10 cellular contexts compared by ENCODE assay signal in the genomic region with DNA sequence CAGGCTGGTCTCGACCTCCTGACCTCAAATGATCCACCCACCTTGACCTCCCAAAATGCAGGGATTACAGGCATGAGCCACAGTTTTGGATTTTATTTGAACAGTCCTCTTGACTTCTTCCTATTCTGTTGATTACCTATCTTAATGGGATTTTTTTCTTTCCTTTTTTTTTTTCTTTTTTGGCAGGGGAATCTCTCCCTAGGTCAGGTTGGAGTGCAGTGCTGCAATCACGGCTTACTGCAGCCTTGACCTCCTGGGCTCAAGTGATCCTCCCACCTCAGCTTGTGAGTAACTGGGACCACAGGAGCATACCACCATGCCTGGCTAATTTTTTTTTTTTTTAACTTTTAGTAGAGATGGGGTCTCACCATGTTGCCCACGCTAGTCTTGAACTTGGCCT. TPM values are rescaled to one million over a fixed set of nuclear protein-coding genes. Genes with fewer than 3 reads are reported as not detected.
DNase-seq lines count a peak whose midpoint lies in the region; TF ChIP-seq lines count a peak whose summit lies in the region.
"Had no signal": no experiment of that assay in that cellular context is flagged by ENCODE, and none has a peak within 500 bp of the region (broad histone marks: within the 10 kb centered on the region; RNA-seq: fewer than 3 reads in every experiment).

No MANE protein-coding gene starts in this region.

- POLR2A ChIA-PET in CD4-positive, alpha-beta memory T cell (lab: Charles Lee; ENCODE audit: partially characterized antibody): interaction anchor here (0.7 to 6.1 kb wide), 3 partner anchors 22 to 1410 kb away, joined by 3 to 128 read pairs (median 4); a partner anchor contains a TSS

- H3K27me3 ChIP-seq in HUES64 (ENCODE audit: insufficient read depth, low read length) (peaks cover 3% of the 10 kb centered on the region; the same call in 1 of the 2 replicates), ascending aorta (no peaks in the 10 kb centered on the region), prostate gland (replicated peaks; ENCODE audit: insufficient read depth) (no peaks in the 10 kb centered on the region), spleen (replicated peaks in 1 of 7) (no peaks in the 10 kb centered on the region)
- no peaks in the 10 kb centered on the region for H3K27me3 ChIP-seq in CD4-positive, alpha-beta memory T cell (ENCODE audit: insufficient read depth, low read length)

- H3K9me3 ChIP-seq in HUES64 (ENCODE audit: insufficient read depth, low read depth, low read length): no peaks in the 10 kb centered on the region
- H3K9me3 ChIP-seq in ascending aorta: no peaks in the 10 kb centered on the region
- no peaks in the 10 kb centered on the region for H3K9me3 ChIP-seq in prostate gland
- H3K9me3 ChIP-seq in CD4-positive, alpha-beta memory T cell (ENCODE audit: control insufficient read depth in 1 of 2, low read length in 2 of 2): no peaks in the 10 kb centered on the region
- H3K9me3 ChIP-seq in spleen: no peaks in the 10 kb centered on the region

- H3K36me3 ChIP-seq in HUES64 (ENCODE audit: insufficient read depth, low read length) (peaks cover 52% of the 10 kb centered on the region), ascending aorta (peaks cover 3 to 9% of the 10 kb centered on the region in 2 donors), prostate gland (no peaks in the 10 kb centered on the region), spleen (peaks cover 0 to 27% (median 0%) of the 10 kb centered on the region in 6 donors)
- no peaks in the 10 kb centered on the region for H3K36me3 ChIP-seq in CD4-positive, alpha-beta memory T cell (ENCODE audit: insufficient read depth, low read length)

- peaks cover 4% of the 10 kb centered on the region for H3K9me3 Mint-ChIP-seq in Calu3 (ENCODE audit: low read depth, unreplicated experiment)
- no peaks in the 10 kb centered on the region for H3K9me3 Mint-ChIP-seq in CD4-positive, alpha-beta memory T cell
- H3K9me3 Mint-ChIP-seq: memory B cell had no signal

- intact Hi-C loops in Calu3 (cut with micrococcal nuclease; ENCODE audit: unreplicated experiment): no loop called here
- intact Hi-C loops in ascending aorta (cut with DNase I): no loop called here
- intact Hi-C loops in prostate gland (cut with DNase I): no loop called here
- intact Hi-C loops in CD4-positive, alpha-beta memory T cell (cut with micrococcal nuclease): no loop called here
- intact Hi-C loops in spleen (cut with DNase I; ENCODE audit: low total_unique reads): no loop called here

- no peak overlapping the region for H3K9ac ChIP-seq in HUES64 (ENCODE audit: low read depth, low read length)

- H3K27ac ChIP-seq in HUES64 (ENCODE audit: low read depth, low read length) (no peak overlapping the region), ascending aorta (peak overlapping the region; percentile 97 to 98), prostate gland (peak overlapping the region; percentile 34 to 43), spleen (peak overlapping the region in 1 of 8 donors; percentile 29)
- H3K27ac ChIP-seq in CD4-positive, alpha-beta memory T cell (ENCODE audit: low read depth, low read length): no peak overlapping the region

- peak overlapping the region; percentile 98 for H3K27ac Mint-ChIP-seq in Calu3 (ENCODE audit: unreplicated experiment)
- peak overlapping the region in 1 of 7 donors; percentile 89 for H3K27ac Mint-ChIP-seq in CD4-positive, alpha-beta memory T cell
- H3K27ac Mint-ChIP-seq: memory B cell had no signal

- 88% methylated on average over 3 of the region's 3 CpGs for WGBS in HUES64
- WGBS in prostate gland: 76% methylated on average over 3 of the region's 3 CpGs
- 68 to 92% (median 79%) methylated on average over 3 of the region's 3 CpGs for WGBS in spleen, 5 donors

- peak overlapping the region; percentile 95 for H3K4me3 Mint-ChIP-seq in Calu3 (ENCODE audit: low read depth, unreplicated experiment)
- peak overlapping the region in 2 of 8 donors; percentile 31 to 39 for H3K4me3 Mint-ChIP-seq in CD4-positive, alpha-beta memory T cell
- H3K4me3 Mint-ChIP-seq: memory B cell had no signal

- TF ChIP-seq POLR2A in prostate gland (IDR thresholded peaks at IDR 0.05) (no peak), spleen (IDR thresholded peaks at IDR 0.05) (no peak)

- H3K4me3 ChIP-seq in HUES64 (ENCODE audit: low read length) (peak overlapping the region; percentile 14; the same call in 1 of the 2 replicates), ascending aorta (peak overlapping the region; percentile 82 to 90), prostate gland (no peak overlapping the region), spleen (peak overlapping the region in 1 of 8 donors; percentile 88)
- H3K4me3 ChIP-seq in CD4-positive, alpha-beta memory T cell (ENCODE audit: low read length in 2 of 2): no peak overlapping the region
- H3K4me3 ChIP-seq: skin epidermis had no signal

- peaks cover 24% of the 10 kb centered on the region for H3K4me1 ChIP-seq in HUES64 (ENCODE audit: insufficient read depth, low read length)
- H3K4me1 ChIP-seq in ascending aorta: peaks cover 27 to 47% of the 10 kb centered on the region in 2 donors
- peaks cover 4% of the 10 kb centered on the region for H3K4me1 ChIP-seq in prostate gland (replicated peaks)
- H3K4me1 ChIP-seq in CD4-positive, alpha-beta memory T cell (ENCODE audit: insufficient read depth, low read length): peaks cover 56% of the 10 kb centered on the region
- peaks cover 27 to 74% (median 53%) of the 10 kb centered on the region in 6 donors for H3K4me1 ChIP-seq in spleen

- CTCF ChIA-PET in Calu3 (lab: Charles Lee): no interaction called here
- CTCF ChIA-PET in CD4-positive, alpha-beta memory T cell (lab: Charles Lee; ENCODE audit: partially characterized antibody): interaction anchor here (1.1 to 3.7 kb wide), 2 partner anchors 9 to 22 kb away, joined by 3 to 51 read pairs; a partner anchor contains a TSS

- DNase-seq in Calu3: no peak
- DNase-seq in ascending aorta (ENCODE audit: low spot score in 2 of 2): no peak
- DNase-seq in prostate gland (ENCODE audit: low spot score): no peak
- no peak for DNase-seq in CD4-positive, alpha-beta memory T cell
- no peak for DNase-seq in spleen
- no peak for DNase-seq in NCI-H2196 (lab: John Stamatoyannopoulos, UW; ENCODE audit: unreplicated experiment)
- DNase-seq: NCI-H526 treated with DMSO at 0.1 percent for 48 hours had no signal

- no peak for TF ChIP-seq CTCF in Calu3 (IDR thresholded peaks at IDR 0.05; ENCODE audit: unreplicated experiment)
- no peak for TF ChIP-seq CTCF in ascending aorta (IDR thresholded peaks at IDR 0.05)
- no peak for TF ChIP-seq CTCF in prostate gland (IDR thresholded peaks at IDR 0.05)
- TF ChIP-seq CTCF in spleen (IDR thresholded peaks at IDR 0.05 in 8 of 11, conservative IDR thresholded peaks at IDR 0.05 in 3 of 11): no peak

- peaks cover 73% of the 10 kb centered on the region for H3K36me3 Mint-ChIP-seq in Calu3 (ENCODE audit: insufficient read depth, unreplicated experiment)
- H3K36me3 Mint-ChIP-seq in CD4-positive, alpha-beta memory T cell: peaks cover 4 to 6% of the 10 kb centered on the region in 2 donors

- BruUV-seq in Calu3 (replicated peaks; lab: Mats Ljungman, UMichigan): no TSS peak

- H3K4me1 Mint-ChIP-seq in Calu3 (ENCODE audit: low read depth, unreplicated experiment): peaks cover 45% of the 10 kb centered on the region
- H3K4me1 Mint-ChIP-seq in CD4-positive, alpha-beta memory T cell: peaks cover 35 to 65% (median 49%) of the 10 kb centered on the region in 4 donors

- no peaks in the 10 kb centered on the region for H3K27me3 Mint-ChIP-seq in Calu3 (ENCODE audit: unreplicated experiment)
- no peaks in the 10 kb centered on the region for H3K27me3 Mint-ChIP-seq in CD4-positive, alpha-beta memory T cell
- H3K27me3 Mint-ChIP-seq: memory B cell had no signal

RNA-seq across cellular contexts. Expression of a gene that starts 2.8 kb away (rescaled TPM):
- total RNA-seq in Calu3 (2022) (177 and 205 TPM in 2 replicates), ascending aorta (31.7 TPM), prostate gland (10 to 100 TPM; 16.9 to 25.6 TPM), spleen (10 to 100 TPM; 32.5 to 71.1 (median 45.1) TPM)
- polyA plus RNA-seq in HUES64 (2013, experiment 1 of 2): 120 TPM
- polyA plus RNA-seq in HUES64 (2013, experiment 2 of 2): 127 TPM
- 10 to 100 TPM; 23.8 to 25.0 TPM for total RNA-seq in CD4-positive, alpha-beta memory T cell
- 10 to 100 TPM; 13.7 to 16.3 TPM for polyA plus RNA-seq in CD4-positive, alpha-beta memory T cell
- polyA plus RNA-seq in spleen: 10 to 100 TPM; 17.8 to 35.8 (median 26.8) TPM

RNA-seq across cellular contexts. Expression of a gene that starts 22.5 kb away (rescaled TPM):
- total RNA-seq in Calu3 (2022) (116 and 119 TPM in 2 replicates), ascending aorta (56.8 TPM), prostate gland (10 to 100 TPM; 71.3 to 72.0 TPM), spleen (100 to 1,000 TPM; 144 to 198 (median 177) TPM)
- polyA plus RNA-seq in HUES64 (2013, experiment 1 of 2): 48.7 TPM
- polyA plus RNA-seq in HUES64 (2013, experiment 2 of 2): 62.1 TPM
- total RNA-seq in CD4-positive, alpha-beta memory T cell: 100 to 1,000 TPM; 135 TPM
- polyA plus RNA-seq in CD4-positive, alpha-beta memory T cell: 100 to 1,000 TPM; 142 to 203 TPM
- 10 to 100 TPM; 55.0 to 87.1 (median 62.8) TPM for polyA plus RNA-seq in spleen

RNA-seq across cellular contexts. Expression of a gene that starts 53.5 kb away (rescaled TPM):
- total RNA-seq in Calu3 (2022) (45.8 and 54.9 TPM in 2 replicates), ascending aorta (47.3 TPM), prostate gland (10 to 100 TPM; 50.0 to 77.5 TPM), spleen (10 to 100 TPM; 12.6 to 39.8 (median 18.8) TPM)
- 78.2 TPM for polyA plus RNA-seq in HUES64 (2013, experiment 1 of 2)
- 91.2 TPM for polyA plus RNA-seq in HUES64 (2013, experiment 2 of 2)
- 10 to 100 TPM; 16.4 to 19.0 TPM for total RNA-seq in CD4-positive, alpha-beta memory T cell
- polyA plus RNA-seq in CD4-positive, alpha-beta memory T cell: 100 to 1,000 TPM in 1 of 2 donors, 10 to 100 TPM in 1; 82.0 to 101 TPM
- polyA plus RNA-seq in spleen: 10 to 100 TPM; 33.6 to 41.4 (median 39.3) TPM

Comparison
In these comparisons a context has a peak if more than half of its experiments do, and no peak if none do; other contexts are left out.
1. H3K27ac ChIP-seq: peak in ascending aorta (2 of 2) and prostate gland (2 of 2); none in HUES64 (single experiment) and CD4-positive, alpha-beta memory T cell (single experiment).
2. H3K4me3 ChIP-seq: peak in HUES64 (single experiment) and ascending aorta (2 of 2); none in prostate gland (0 of 2) and CD4-positive, alpha-beta memory T cell (0 of 2).